Comparison of ENCODE assay signal across 8 cellular contexts in the genomic region with DNA sequence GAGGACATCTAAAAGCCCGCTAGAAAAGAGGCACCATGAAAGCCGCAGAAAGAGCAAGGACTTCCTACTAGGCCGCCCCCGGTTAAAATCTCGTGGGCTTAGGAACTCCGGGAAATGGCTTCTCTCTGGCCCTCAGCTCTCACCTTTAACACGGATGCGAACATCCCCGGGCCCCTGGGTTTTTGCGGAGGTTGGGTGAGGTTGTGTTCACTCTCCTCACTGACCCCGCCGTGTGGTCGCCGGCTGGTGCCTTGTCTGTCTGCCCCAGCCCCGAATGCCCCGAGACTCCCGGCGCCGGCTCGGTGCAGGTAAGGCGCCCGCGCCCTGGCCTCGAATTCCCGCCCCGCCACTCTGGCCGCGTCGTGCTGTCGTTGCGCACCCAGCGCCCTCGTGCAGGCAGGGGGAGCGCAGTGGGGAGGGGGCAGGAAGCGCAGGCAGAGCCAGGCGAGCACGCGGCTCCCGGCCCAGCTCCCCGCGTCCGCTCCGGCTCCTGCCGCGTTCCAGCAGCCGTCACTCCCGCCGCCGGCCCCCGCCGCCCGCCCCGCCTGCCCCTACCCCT. TPM values are rescaled to one million over a fixed set of nuclear protein-coding genes. Genes with fewer than 3 reads are reported as not detected.
DNase-seq lines count a peak whose midpoint lies in the region; ATAC-seq and TF ChIP-seq lines count a peak whose summit lies in the region.

Gene SHISAL2A (plus strand): TSS at position 437 of the 559 bp plus-strand sequence. CDS start 326 bp downstream, outside the sequence.

- H3K4me3 ChIP-seq in AG04449 (ENCODE audit: low read depth, low read length) (peak within 1 kb of the TSS; percentile 46), endodermal cell (ENCODE audit: low read length) (no peak within 1 kb of the TSS), thyroid gland (replicated peaks in 1 of 3) (peak within 1 kb of the TSS in 1 of 3 donors; percentile 39)

- no peaks in the 10 kb centered on the region for H3K36me3 ChIP-seq in endodermal cell (ENCODE audit: control insufficient read depth, insufficient read depth, low read length)
- H3K36me3 ChIP-seq in thyroid gland = no peaks in the 10 kb centered on the region

- CTCF ChIA-PET in AG04449 (lab: Yijun Ruan, JAX) = interaction anchor here (0.9 kb wide), 1 partner anchor 19 kb away, joined by 4 read pairs; no protein-coding TSS in a partner anchor
- CTCF ChIA-PET in activated CD8-positive, alpha-beta T cell treated with anti-CD3 and anti-CD28 coated beads, Interleukin-2, amount 10 ng/mL, durations not matched to agents 7 days and 5 days (lab: Charles Lee) = interaction anchor here (0.6 to 3.3 kb wide), 6 partner anchors 25 to 53 kb away, joined by 3 to 16 read pairs (median 6); no protein-coding TSS in a partner anchor

- TF ChIP-seq CTCF in AG04449 (IDR thresholded peaks at IDR 0.05; ENCODE audit: insufficient read depth, low read length, missing control alignments) (no peak), endodermal cell (conservative IDR thresholded peaks at IDR 0.05) (peak; percentile 40), nephron (IDR thresholded peaks at IDR 0.05; ENCODE audit: unreplicated experiment in 3 of 3) (no peak), thyroid gland (IDR thresholded peaks at IDR 0.05) (no peak)

- no peak within 1 kb of the TSS for H3K27ac ChIP-seq in endodermal cell (ENCODE audit: low read depth, low read length)
- H3K27ac ChIP-seq in thyroid gland = peak within 1 kb of the TSS in 1 of 3 donors; percentile 30

- no peaks in the 10 kb centered on the region for H3K4me1 ChIP-seq in endodermal cell (ENCODE audit: control insufficient read depth, insufficient read depth, low read length)
- peaks cover 7 to 22% of the 10 kb centered on the region in 2 donors for H3K4me1 ChIP-seq in thyroid gland

- DNase-seq in AG04449 (ENCODE audit: low read depth, low spot score) (no peak), HuH-7 (ENCODE audit: low spot score) (peak; percentile 49), endodermal cell (peak; percentile 87), thyroid gland (peak; percentile 60 to 64), KBM-7 (no peak)
- peak; percentile 68 for DNase-seq in activated CD8-positive, alpha-beta T cell treated with anti-CD3 and anti-CD28 coated beads, Interleukin-2, amount 10 ng/mL, durations not matched to agents 7 days and 5 days

- peaks cover 36% of the 10 kb centered on the region for H3K27me3 ChIP-seq in endodermal cell (ENCODE audit: control insufficient read depth, insufficient read depth, low read length, poor library complexity, severe bottlenecking)
- no peaks in the 10 kb centered on the region for H3K27me3 ChIP-seq in thyroid gland

- peak; percentile 26 for ATAC-seq in activated CD8-positive, alpha-beta T cell treated with anti-CD3 and anti-CD28 coated beads, Interleukin-2, amount 10 ng/mL, durations not matched to agents 7 days and 5 days
- no peak for ATAC-seq in HG03196 (IDR thresholded peaks at IDR 0.05; ENCODE audit: unreplicated experiment)

- intact Hi-C loops in thyroid gland (cut with DNase I) = no loop called here

- no peaks in the 10 kb centered on the region for H3K27me3 Mint-ChIP-seq in activated CD8-positive, alpha-beta T cell treated with anti-CD3 and anti-CD28 coated beads, Interleukin-2, amount 10 ng/mL, durations not matched to agents 7 days and 5 days (ENCODE audit: low read depth)
- peaks cover 56% of the 10 kb centered on the region for H3K27me3 Mint-ChIP-seq in endodermal cell (ENCODE audit: insufficient read depth)
- peaks cover 36% of the 10 kb centered on the region for H3K27me3 Mint-ChIP-seq in nephron (ENCODE audit: low read depth)

- no peaks in the 10 kb centered on the region for H3K9me3 Mint-ChIP-seq in activated CD8-positive, alpha-beta T cell treated with anti-CD3 and anti-CD28 coated beads, Interleukin-2, amount 10 ng/mL, durations not matched to agents 7 days and 5 days (ENCODE audit: insufficient read depth)
- H3K9me3 Mint-ChIP-seq in endodermal cell (no peaks in the 10 kb centered on the region), nephron (no peaks in the 10 kb centered on the region)

- in situ Hi-C loops in KBM-7 (cut with MboI; ENCODE audit: low pct_unique_long_range_greater_than_20kb, low sequenced_read_pairs) = no loop called here

- peaks cover 24% of the 10 kb centered on the region for H3K36me3 Mint-ChIP-seq in activated CD8-positive, alpha-beta T cell treated with anti-CD3 and anti-CD28 coated beads, Interleukin-2, amount 10 ng/mL, durations not matched to agents 7 days and 5 days (ENCODE audit: low read depth)
- no peaks in the 10 kb centered on the region for H3K36me3 Mint-ChIP-seq in endodermal cell (ENCODE audit: low read depth)
- H3K36me3 Mint-ChIP-seq in nephron (ENCODE audit: low read depth) = no peaks in the 10 kb centered on the region

- WGBS in endodermal cell (ENCODE audit: insufficient coverage in 1 of 2, insufficient read length in 1 of 2), 2 experiments = 24 to 27% methylated on average over 25 to 53 of the region's 53 CpGs
- WGBS in thyroid gland, 2 donors = 16 to 62% methylated on average over 5 to 35 of the region's 53 CpGs

- POLR2A ChIA-PET in AG04449 (lab: Yijun Ruan, JAX) = no interaction called here
- POLR2A ChIA-PET in activated CD8-positive, alpha-beta T cell treated with anti-CD3 and anti-CD28 coated beads, Interleukin-2, amount 10 ng/mL, durations not matched to agents 7 days and 5 days (lab: Charles Lee) = interaction anchor here (1.0 to 2.8 kb wide), 9 partner anchors 9 to 228 kb away, joined by 3 to 21 read pairs (median 6); partner anchors contain the start of genes ORC1, PRPF38A and TUT4

- no peak within 1 kb of the TSS for H3K9ac ChIP-seq in endodermal cell (ENCODE audit: extremely low read depth, low read length, poor library complexity, severe bottlenecking)

- H3K9me3 ChIP-seq in endodermal cell (ENCODE audit: control insufficient read depth, low read length) (no peaks in the 10 kb centered on the region), thyroid gland (no peaks in the 10 kb centered on the region)

- H3K4me1 Mint-ChIP-seq in activated CD8-positive, alpha-beta T cell treated with anti-CD3 and anti-CD28 coated beads, Interleukin-2, amount 10 ng/mL, durations not matched to agents 7 days and 5 days (ENCODE audit: low read depth) = peaks cover 67% of the 10 kb centered on the region
- H3K4me1 Mint-ChIP-seq in endodermal cell = peaks cover 31% of the 10 kb centered on the region
- H3K4me1 Mint-ChIP-seq in nephron = peaks cover 29% of the 10 kb centered on the region

- no peak for TF ChIP-seq POLR2A in thyroid gland (IDR thresholded peaks at IDR 0.05)

- peak within 1 kb of the TSS; percentile 77 for H3K4me3 Mint-ChIP-seq in activated CD8-positive, alpha-beta T cell treated with anti-CD3 and anti-CD28 coated beads, Interleukin-2, amount 10 ng/mL, durations not matched to agents 7 days and 5 days
- H3K4me3 Mint-ChIP-seq in endodermal cell (peak within 1 kb of the TSS; percentile 58), nephron (peak within 1 kb of the TSS; percentile 81 to 84 (median 84))

- H3K27ac Mint-ChIP-seq in activated CD8-positive, alpha-beta T cell treated with anti-CD3 and anti-CD28 coated beads, Interleukin-2, amount 10 ng/mL, durations not matched to agents 7 days and 5 days = peak within 1 kb of the TSS; percentile 94
- peak within 1 kb of the TSS; percentile 71 for H3K27ac Mint-ChIP-seq in endodermal cell
- peak within 1 kb of the TSS; percentile 74 to 90 (median 85) for H3K27ac Mint-ChIP-seq in nephron

RNA-seq across cellular contexts. Expression of gene SHISAL2A, which starts in this region (rescaled TPM):
- total RNA-seq in activated CD8-positive, alpha-beta T cell treated with anti-CD3 and anti-CD28 coated beads, Interleukin-2, amount 10 ng/mL, durations not matched to agents 7 days and 5 days = 1 to 10 TPM; 7.9 to 8.6 TPM
- total RNA-seq in endodermal cell = 1 to 10 TPM; 1.5 to 5.3 TPM
- polyA plus RNA-seq in endodermal cell (2013, experiment 1 of 2) = 1.1 TPM
- 1.4 TPM for polyA plus RNA-seq in endodermal cell (2013, experiment 2 of 2)
- total RNA-seq in thyroid gland = 1 to 10 TPM in 1 of 4 donors, under 1 TPM in 2, not detected in 1; 0.75 to 1.1 (median 0.94) TPM

Comparison
In these comparisons a context has a peak if more than half of its experiments do, and no peak if none do; other contexts are left out.
1. DNase-seq: peak in HuH-7 (single experiment), activated CD8-positive, alpha-beta T cell treated with anti-CD3 and anti-CD28 coated beads, Interleukin-2, amount 10 ng/mL, durations not matched to agents 7 days and 5 days (single experiment), endodermal cell (single experiment) and thyroid gland (2 of 2); none in AG04449 (single experiment) and KBM-7 (single experiment).
2. Peak in every context shown above with its lines, with median percentiles within 50 percentile points of each other: H3K27ac Mint-ChIP-seq and H3K4me3 Mint-ChIP-seq.